ENCODE assay signal across 20 cellular contexts in the genomic region with DNA sequence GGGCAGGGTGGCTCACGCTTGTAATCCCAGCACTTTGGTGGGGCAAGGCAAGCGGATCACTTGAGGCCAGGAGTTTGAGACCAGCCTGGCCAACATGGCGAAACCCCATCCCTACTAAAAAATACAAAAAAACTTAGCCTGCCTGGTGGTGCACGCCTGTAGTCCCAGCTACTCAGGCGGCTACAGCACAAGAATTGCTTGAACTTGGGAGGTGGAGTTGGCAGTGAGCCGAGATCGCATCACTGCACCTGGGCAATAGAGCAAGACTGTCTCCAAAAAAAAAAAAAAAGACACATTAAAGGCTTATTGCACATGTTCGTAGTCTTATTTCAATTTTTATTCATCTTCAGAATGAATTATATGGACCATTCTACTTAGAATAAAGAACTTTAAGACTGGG.
DNase-seq lines count a peak whose midpoint lies in the region; TF ChIP-seq lines count a peak whose summit lies in the region.
"Had no signal": no experiment of that assay in that cellular context is flagged by ENCODE, and none has a peak within 500 bp of the region (broad histone marks: within the 10 kb centered on the region; RNA-seq: fewer than 3 reads in every experiment).

No MANE protein-coding gene starts in this region.

- TF ChIP-seq EP300 in Ishikawa (IDR thresholded peaks at IDR 0.05; ENCODE audit: borderline replicate concordance) = no peak

- DNase-seq in glomerular visceral epithelial cell (ENCODE audit: extremely low spot score) = peak; percentile 78
- peak; percentile 53 for DNase-seq in left kidney (ENCODE audit: low read depth, low spot score)
- DNase-seq in NCI-H748 treated with DMSO at 0.1 percent for 48 hours (lab: John Stamatoyannopoulos, UW) = no peak
- DNase-seq in NOMO-1 (lab: John Stamatoyannopoulos, UW; ENCODE audit: unreplicated experiment in 2 of 2) = no peak
- DNase-seq in brain microvascular endothelial cell = no peak
- no peak for DNase-seq in NCI-H1105 treated with DMSO at 0.1 percent for 48 hours (lab: John Stamatoyannopoulos, UW)
- DNase-seq: Caco-2; CD4-positive, CD25-positive, alpha-beta regulatory T cell; CD8-positive, alpha-beta T cell; DMS 273 treated with DMSO at 0.1 percent for 48 hours; DMS79; EL; GDM1; GM23248; H7; HCEC 1CT had no signal

- no peak for TF ChIP-seq CTCF in brain microvascular endothelial cell (IDR thresholded peaks at IDR 0.05; ENCODE audit: low read depth, low read length, missing control alignments)

- no peaks in the 10 kb centered on the region for H3K36me3 ChIP-seq in brain microvascular endothelial cell (replicated peaks)
- H3K36me3 ChIP-seq: BLaER1 had no signal

- no peak overlapping the region for H3K27ac ChIP-seq in brain microvascular endothelial cell
- H3K27ac ChIP-seq: BLaER1, C4-2B, GM23248 had no signal

- in situ Hi-C loops in brain microvascular endothelial cell (cut with HindIII; ENCODE audit: low pct_ligation_motif_present, low sequenced_read_pairs) = no loop called here

- H3K27me3 ChIP-seq in brain microvascular endothelial cell (replicated peaks) = no peaks in the 10 kb centered on the region
- H3K27me3 ChIP-seq: BLaER1 had no signal

- no peak overlapping the region for H3K4me3 ChIP-seq in brain microvascular endothelial cell (ENCODE audit: low read depth, low read length)
- H3K4me3 ChIP-seq: BLaER1, GM12878, GM23248 had no signal

- no peak for TF ChIP-seq RAD21 in Ishikawa (IDR thresholded peaks at IDR 0.05; ENCODE audit: low read depth)

TF ChIP-seq in Ishikawa, 13 proteins besides CTCF, POLR2A, EP300 and RAD21:
- TF ChIP-seq TEAD4 (IDR thresholded peaks at IDR 0.05) (no peak), EGR1 (IDR thresholded peaks at IDR 0.05) (no peak), FOXM1 (IDR thresholded peaks at IDR 0.05; ENCODE audit: borderline replicate concordance, low read depth) (no peak), NFIC (IDR thresholded peaks at IDR 0.05) (peak; percentile 55)

Comparison
In these comparisons a context has a peak if more than half of its experiments do, and no peak if none do; other contexts are left out.
1. DNase-seq: peak in glomerular visceral epithelial cell (single experiment) and left kidney (single experiment); none in NCI-H748 treated with DMSO at 0.1 percent for 48 hours (single experiment), NOMO-1 (0 of 2), brain microvascular endothelial cell (single experiment) and NCI-H1105 treated with DMSO at 0.1 percent for 48 hours (single experiment).